16 cellular contexts compared by ENCODE assay signal in genomic region chr2:127421871-127422618, GRCh38. TPM values are rescaled to one million over a fixed set of nuclear protein-coding genes. Genes with fewer than 3 reads are reported as not detected.
DNase-seq lines count a peak whose midpoint lies in the region; ATAC-seq, FAIRE-seq and TF ChIP-seq lines count a peak whose summit lies in the region.
"Had no signal": no experiment of that assay in that cellular context is flagged by ENCODE, and none has a peak within 500 bp of the region (broad histone marks: within the 10 kb centered on the region; RNA-seq: fewer than 3 reads in every experiment).

No MANE protein-coding gene starts in this region.

- DNase-seq in HepG2 (ENCODE audit: low spot score) (no peak), right lobe of liver (no peak), mesenteric fat pad (ENCODE audit: low spot score) (peak; percentile 72), ureter (ENCODE audit: low spot score) (peak; percentile 41), NCI-H2227 (lab: John Stamatoyannopoulos, UW; ENCODE audit: unreplicated experiment) (no peak), kidney glomerular epithelial cell (lab: John Stamatoyannopoulos, UW) (no peak), hippocampal formation (lab: John Stamatoyannopoulos, UW) (no peak)
- DNase-seq: activated gamma-delta T cell; body of pancreas; effector memory CD4-positive, alpha-beta T cell; HFFc6; MG63; NCI-H2107; occipital lobe; T-helper 9 cell had no signal

- no peak overlapping the region; the same call in 1 of the 2 replicates for H3K4me2 ChIP-seq in HepG2 (ENCODE audit: low read depth, low read length)

- H3K36me3 ChIP-seq in HepG2 (replicated peaks in 1 of 2; ENCODE audit: control insufficient read depth in 1 of 2, insufficient read depth in 2 of 2, low read length in 2 of 2) (peaks cover 23 to 48% of the 10 kb centered on the region in 2 experiments), right lobe of liver (peaks cover 0 to 30% (median 10%) of the 10 kb centered on the region in 4 donors)
- H3K36me3 ChIP-seq: MG63 had no signal

- TF ChIP-seq POLR2A in HepG2 (IDR thresholded peaks at IDR 0.05; ENCODE audit: insufficient read depth in 1 of 2, low read depth in 2 of 2, low read length in 2 of 2) (no peak), right lobe of liver (IDR thresholded peaks at IDR 0.05) (no peak)

- in situ Hi-C loops in HepG2 (cut with HindIII; ENCODE audit: extremely low pct_ligation_motif_present, low pct_unique_long_range_greater_than_20kb): no loop called here

- ATAC-seq in HepG2 (no peak), right lobe of liver (no peak)
- no peak for ATAC-seq in activated T-helper 17 cell treated with anti-CD3 and anti-CD28 coated beads, Interleukin-2, amount 50 U/mL, for 72 hours (replicated peaks)

- H3K27me3 Mint-ChIP-seq in activated T-helper 17 cell treated with anti-CD3 and anti-CD28 coated beads, Interleukin-2, amount 50 U/mL, for 72 hours: peaks cover 37% of the 10 kb centered on the region

- H3K9me3 ChIP-seq in HepG2 (ENCODE audit: low read length) (no peaks in the 10 kb centered on the region), right lobe of liver (no peaks in the 10 kb centered on the region)
- H3K9me3 ChIP-seq: body of pancreas, MG63 had no signal

- H3K9ac ChIP-seq in HepG2 (ENCODE audit: insufficient read depth, low read depth, low read length): no peak overlapping the region

- no peak for TF ChIP-seq RAD21 in HepG2 (CRISPR knock-in tag; IDR thresholded peaks at IDR 0.05)

- H3K27ac ChIP-seq in HepG2 (ENCODE audit: extremely low read length, insufficient read depth, low read length): peak overlapping the region; percentile 5
- no peak overlapping the region for H3K27ac ChIP-seq in right lobe of liver
- H3K27ac ChIP-seq: body of pancreas had no signal

- 89% methylated on average over 18 of the region's 18 CpGs for WGBS in HepG2 (ENCODE audit: low lambda C conversion rate)
- 52% methylated on average over 5 of the region's 18 CpGs for WGBS in right lobe of liver (ENCODE audit: insufficient coverage, low coverage, low lambda C conversion rate, missing lambda C conversion rate)

- no TSS peak for BruUV-seq in HepG2 (replicated peaks; lab: Mats Ljungman, UMichigan)

- TF ChIP-seq CTCF in HepG2 (CRISPR knock-in tag; IDR thresholded peaks at IDR 0.05) (no peak), right lobe of liver (IDR thresholded peaks at IDR 0.05) (no peak)

- peaks cover 47% of the 10 kb centered on the region for H3K79me2 ChIP-seq in HepG2 (ENCODE audit: insufficient read depth, low read length)

- peak overlapping the region; percentile 41 for H3K4me3 Mint-ChIP-seq in activated T-helper 17 cell treated with anti-CD3 and anti-CD28 coated beads, Interleukin-2, amount 50 U/mL, for 72 hours

- H3K4me1 ChIP-seq in HepG2 (ENCODE audit: insufficient read depth, low read length) (peaks cover 50% of the 10 kb centered on the region), right lobe of liver (peaks cover 0 to 19% (median 5%) of the 10 kb centered on the region in 4 donors)

- H3K4me3 ChIP-seq in HepG2 (replicated peaks in 1 of 3; ENCODE audit: insufficient read depth in 1 of 3, low read depth in 2 of 3, low read length in 3 of 3) (no peak overlapping the region), right lobe of liver (no peak overlapping the region)
- H3K4me3 ChIP-seq: body of pancreas, MG63 had no signal

- FAIRE-seq in HepG2 (lab: Jason Lieb, UNC): no peak

- POLR2A ChIA-PET in HepG2 (lab: Yijun Ruan, JAX): interaction anchor here (0.8 to 8.1 kb wide), 6 partner anchors 9 to 128 kb away, joined by 3 to 229 read pairs (median 46); partner anchors contain the start of gene ERCC3

- no peaks in the 10 kb centered on the region for H4K20me1 ChIP-seq in HepG2 (ENCODE audit: insufficient read depth, low read length)

- TF ChIP-seq EP300 in HepG2 (IDR thresholded peaks at IDR 0.05; ENCODE audit: low read depth in 2 of 2, low read length in 2 of 2) (no peak), HepG2 (CRISPR knock-in tag; IDR thresholded peaks at IDR 0.05; ENCODE audit: borderline replicate concordance) (no peak)

- no peaks in the 10 kb centered on the region for H3K9me3 Mint-ChIP-seq in activated T-helper 17 cell treated with anti-CD3 and anti-CD28 coated beads, Interleukin-2, amount 50 U/mL, for 72 hours
- H3K9me3 Mint-ChIP-seq: HFFc6 had no signal

- H3K27me3 ChIP-seq in HepG2 (ENCODE audit: control insufficient read depth in 1 of 2, insufficient read depth in 2 of 2, low read length in 2 of 2) (no peaks in the 10 kb centered on the region), right lobe of liver (no peaks in the 10 kb centered on the region)

- no peaks in the 10 kb centered on the region for H3K36me3 Mint-ChIP-seq in activated T-helper 17 cell treated with anti-CD3 and anti-CD28 coated beads, Interleukin-2, amount 50 U/mL, for 72 hours (ENCODE audit: low read depth)

- peaks cover under 1% of the 10 kb centered on the region for H3K4me1 Mint-ChIP-seq in activated T-helper 17 cell treated with anti-CD3 and anti-CD28 coated beads, Interleukin-2, amount 50 U/mL, for 72 hours

- no peak overlapping the region for H3K27ac Mint-ChIP-seq in activated T-helper 17 cell treated with anti-CD3 and anti-CD28 coated beads, Interleukin-2, amount 50 U/mL, for 72 hours
- H3K27ac Mint-ChIP-seq: HFFc6 had no signal

- intact Hi-C loops in HepG2 (cut with micrococcal nuclease; ENCODE audit: unreplicated experiment) (no loop called here), right lobe of liver (cut with DNase I) (no loop called here)

- CTCF ChIA-PET in HepG2 (lab: Yijun Ruan, JAX; ENCODE audit: low intra/inter-chr PET ratio, low total read pairs): no interaction called here

- H2AFZ ChIP-seq in HepG2 (ENCODE audit: low read length): no peak overlapping the region

TF ChIP-seq in HepG2, 621 proteins besides CTCF, POLR2A, EP300 and RAD21 (continues in another document):
- peak; percentile 21; the same call in 1 of the 2 replicates for TF ChIP-seq ZFX (CRISPR knock-in tag; IDR thresholded peaks at IDR 0.05; ENCODE audit: low read depth)
- TF ChIP-seq AGO1 (IDR thresholded peaks at IDR 0.05; ENCODE audit: low read depth, low read length, poor library complexity, severe bottlenecking): peak; percentile 6
- TF ChIP-seq HMG20A (CRISPR knock-in tag; IDR thresholded peaks at IDR 0.05; ENCODE audit: borderline replicate concordance): no peak

RNA-seq across cellular contexts. Expression of gene PROC, which starts 3.8 kb away (rescaled TPM):
- total RNA-seq in HepG2 (2016; rRNA removed; fragmentation: Illumina TruSeq; extraction: Trizol) (52.1 and 134 TPM in 2 replicates), right lobe of liver (100 to 1,000 TPM; 224 to 447 (median 319) TPM), mesenteric fat pad (not detected), ureter (not detected)
- 19.2 and 23.2 TPM in 2 replicates for total RNA-seq in HepG2 (2016; cell fraction: cytosol; rRNA removed; fragmentation: Illumina TruSeq; extraction: Trizol; ENCODE audit: low read depth)
- total RNA-seq in HepG2 (2016; cell fraction: insoluble cytoplasmic fraction; rRNA removed; fragmentation: Illumina TruSeq; extraction: Trizol): 49.9 and 134 TPM in 2 replicates
- 37.4 and 38.6 TPM in 2 replicates for total RNA-seq in HepG2 (2016; cell fraction: membrane; rRNA removed; fragmentation: Illumina TruSeq; extraction: Trizol)
- total RNA-seq in HepG2 (2016; cell fraction: nucleus; rRNA removed; fragmentation: Illumina TruSeq; extraction: Trizol): 166 and 178 TPM in 2 replicates
- 185 and 266 TPM in 2 replicates for polyA plus RNA-seq in HepG2 (2011; rRNA removed)
- 113 and 166 TPM in 2 replicates for polyA plus RNA-seq in HepG2 (2011; cell fraction: cytosol; rRNA removed)
- polyA plus RNA-seq in HepG2 (2011; cell fraction: nucleus; rRNA removed): 1,267 and 1,304 TPM in 2 replicates
- polyA plus RNA-seq in HepG2 (2012): 232 and 321 TPM in 2 replicates
- 17.2 and 19.9 TPM in 2 replicates for polyA plus RNA-seq in HepG2 (2016; cell fraction: cytosol; fragmentation: Illumina TruSeq; extraction: Trizol; ENCODE audit: low read depth)
- 48.9 and 49.8 TPM in 2 replicates for polyA plus RNA-seq in HepG2 (2016; cell fraction: insoluble cytoplasmic fraction; fragmentation: Illumina TruSeq; extraction: Trizol; ENCODE audit: low read depth)
- polyA plus RNA-seq in HepG2 (2016; cell fraction: membrane; fragmentation: Illumina TruSeq; extraction: Trizol; ENCODE audit: low read depth): 22.9 and 24.9 TPM in 2 replicates
- polyA plus RNA-seq in HepG2 (2016; cell fraction: nucleus; fragmentation: Illumina TruSeq; extraction: Trizol; ENCODE audit: insufficient read depth, low read depth): 354 and 380 TPM in 2 replicates
- 241 TPM in 1 of 2 replicates, not detected in the other for polyA minus RNA-seq in HepG2 (2011; rRNA and poly(A)+ RNA removed; ENCODE audit: low replicate concordance)
- 64.7 and 65.5 TPM in 2 replicates for polyA minus RNA-seq in HepG2 (2011; cell fraction: cytosol; rRNA and poly(A)+ RNA removed)
- polyA minus RNA-seq in HepG2 (2011; cell fraction: nucleus; rRNA and poly(A)+ RNA removed): 172 and 188 TPM in 2 replicates
- total RNA-seq in activated T-helper 17 cell treated with anti-CD3 and anti-CD28 coated beads, Interleukin-2, amount 50 U/mL, for 72 hours: not detected
- total RNA-seq: HFFc6, occipital lobe had no signal

RNA-seq across cellular contexts. Expression of gene MAP3K2, which starts 34.3 kb away (rescaled TPM):
- total RNA-seq in HepG2 (2016; rRNA removed; fragmentation: Illumina TruSeq; extraction: Trizol): 37.2 and 56.1 TPM in 2 replicates
- total RNA-seq in HepG2 (2016; cell fraction: cytosol; rRNA removed; fragmentation: Illumina TruSeq; extraction: Trizol; ENCODE audit: low read depth): 12.9 and 13.4 TPM in 2 replicates
- 35.8 and 54.1 TPM in 2 replicates for total RNA-seq in HepG2 (2016; cell fraction: insoluble cytoplasmic fraction; rRNA removed; fragmentation: Illumina TruSeq; extraction: Trizol)
- total RNA-seq in HepG2 (2016; cell fraction: membrane; rRNA removed; fragmentation: Illumina TruSeq; extraction: Trizol): 28.2 and 32.6 TPM in 2 replicates
- total RNA-seq in HepG2 (2016; cell fraction: nucleus; rRNA removed; fragmentation: Illumina TruSeq; extraction: Trizol): 37.4 and 42.1 TPM in 2 replicates
- polyA plus RNA-seq in HepG2 (2011; rRNA removed): 11.2 and 12.2 TPM in 2 replicates
- polyA plus RNA-seq in HepG2 (2011; cell fraction: cytosol; rRNA removed): 5.1 and 7.6 TPM in 2 replicates
- polyA plus RNA-seq in HepG2 (2011; cell fraction: nucleus; rRNA removed): 18.1 and 21.8 TPM in 2 replicates
- polyA plus RNA-seq in HepG2 (2012): 11.5 and 11.7 TPM in 2 replicates
- 0.44 and 0.68 TPM in 2 replicates for polyA plus RNA-seq in HepG2 (2016; cell fraction: cytosol; fragmentation: Illumina TruSeq; extraction: Trizol; ENCODE audit: low read depth)
- 14.1 and 15.7 TPM in 2 replicates for polyA plus RNA-seq in HepG2 (2016; cell fraction: insoluble cytoplasmic fraction; fragmentation: Illumina TruSeq; extraction: Trizol; ENCODE audit: low read depth)
- polyA plus RNA-seq in HepG2 (2016; cell fraction: membrane; fragmentation: Illumina TruSeq; extraction: Trizol; ENCODE audit: low read depth): 3.3 and 3.5 TPM in 2 replicates
- polyA plus RNA-seq in HepG2 (2016; cell fraction: nucleus; fragmentation: Illumina TruSeq; extraction: Trizol; ENCODE audit: insufficient read depth, low read depth): 28.7 and 30.7 TPM in 2 replicates
- polyA minus RNA-seq in HepG2 (2011; rRNA and poly(A)+ RNA removed; ENCODE audit: low replicate concordance): 20.5 and 26.7 TPM in 2 replicates
- polyA minus RNA-seq in HepG2 (2011; cell fraction: cytosol; rRNA and poly(A)+ RNA removed): 43.5 and 45.0 TPM in 2 replicates
- polyA minus RNA-seq in HepG2 (2011; cell fraction: nucleus; rRNA and poly(A)+ RNA removed): 46.0 and 46.6 TPM in 2 replicates
- total RNA-seq in right lobe of liver: 10 to 100 TPM; 28.6 to 45.1 (median 39.8) TPM
- total RNA-seq in activated T-helper 17 cell treated with anti-CD3 and anti-CD28 coated beads, Interleukin-2, amount 50 U/mL, for 72 hours: 10 to 100 TPM; 44.9 to 92.5 TPM
- 62.0 TPM for total RNA-seq in mesenteric fat pad
- 73.2 TPM for total RNA-seq in ureter

Comparison
In these comparisons a context has a peak if more than half of its experiments do, and no peak if none do; other contexts are left out.
1. DNase-seq: peak in mesenteric fat pad (single experiment) and ureter (single experiment); none in HepG2 (single experiment), right lobe of liver (0 of 3), NCI-H2227 (single experiment), kidney glomerular epithelial cell (single experiment) and hippocampal formation (0 of 2).
2. RNA of gene PROC, which starts 3.8 kb away (total RNA-seq): 224 to 447 TPM in right lobe of liver and 19.2 to 178 TPM in HepG2; not detected in ureter (single experiment), not detected in activated T-helper 17 cell treated with anti-CD3 and anti-CD28 coated beads, Interleukin-2, amount 50 U/mL, for 72 hours and not detected in mesenteric fat pad (single experiment); every median in the first group is over 10 times any median in the second.